In genomic region chr6:125913864-125914351, GRCh38 we compare ENCODE assay signal across 12 cellular contexts. TPM values are rescaled to one million over a fixed set of nuclear protein-coding genes. Genes with fewer than 3 reads are reported as not detected.
A peak's percentile ranks its signal among the peaks of the same experiment; 100 is the strongest.
DNase-seq lines count a peak whose midpoint lies in the region; ATAC-seq and TF ChIP-seq lines count a peak whose summit lies in the region.
"Had no signal": no experiment of that assay in that cellular context is flagged by ENCODE, and none has a peak within 500 bp of the region (broad histone marks: within the 10 kb centered on the region; RNA-seq: fewer than 3 reads in every experiment).

No MANE protein-coding gene starts in this region.

- no peak for TF ChIP-seq CTCF in fibroblast of mammary gland (conservative IDR thresholded peaks at IDR 0.05; ENCODE audit: control insufficient read depth, insufficient read depth, low read depth, low read length)
- TF ChIP-seq CTCF in activated CD8-positive, alpha-beta T cell treated with anti-CD3 and anti-CD28 coated beads for 36 hours (IDR thresholded peaks at IDR 0.05), result no peak

- H3K4me3 ChIP-seq in SJCRH30 (no peak overlapping the region), fibroblast of mammary gland (ENCODE audit: control insufficient read depth, low read depth, low read length) (no peak overlapping the region), skeletal muscle tissue (ENCODE audit: low read length in 3 of 3) (no peak overlapping the region)

- no peaks in the 10 kb centered on the region for H3K27me3 ChIP-seq in SJCRH30
- no peaks in the 10 kb centered on the region for H3K27me3 ChIP-seq in skeletal muscle tissue (ENCODE audit: control insufficient read depth in 3 of 3, insufficient read depth in 3 of 3, low read length in 3 of 3)

- no peak overlapping the region for H3K4me3 Mint-ChIP-seq in activated CD8-positive, alpha-beta T cell treated with anti-CD3 and anti-CD28 coated beads for 36 hours
- no peak overlapping the region for H3K4me3 Mint-ChIP-seq in activated CD4-positive, alpha-beta T cell treated with anti-CD3 and anti-CD28 coated beads, Interleukin-2, amount 10 ng/mL, durations not matched to agents 24 days and 14 days
- H3K4me3 Mint-ChIP-seq: activated naive CD8-positive, alpha-beta T cell treated with anti-CD3 and anti-CD28 coated beads, Interleukin-2, amount 10 ng/mL, durations not matched to agents 7 days and 5 days had no signal

- H3K4me1 ChIP-seq in SJCRH30, result peaks cover 50% of the 10 kb centered on the region
- H3K4me1 ChIP-seq in skeletal muscle tissue (ENCODE audit: control insufficient read depth in 3 of 3, insufficient read depth in 3 of 3, low read length in 3 of 3), result peaks cover 0 to 7% (median 0%) of the 10 kb centered on the region in 3 donors

- no peak overlapping the region for H3K27ac Mint-ChIP-seq in activated CD8-positive, alpha-beta T cell treated with anti-CD3 and anti-CD28 coated beads for 36 hours
- H3K27ac Mint-ChIP-seq in activated CD4-positive, alpha-beta T cell treated with anti-CD3 and anti-CD28 coated beads, Interleukin-2, amount 10 ng/mL, durations not matched to agents 24 days and 14 days, result no peak overlapping the region
- H3K27ac Mint-ChIP-seq: activated naive CD8-positive, alpha-beta T cell treated with anti-CD3 and anti-CD28 coated beads, Interleukin-2, amount 10 ng/mL, durations not matched to agents 7 days and 5 days had no signal

- H3K9me3 ChIP-seq in SJCRH30 (replicated peaks) (no peaks in the 10 kb centered on the region), skeletal muscle tissue (ENCODE audit: control insufficient read depth in 3 of 3, low read length in 3 of 3) (no peaks in the 10 kb centered on the region)

- intact Hi-C loops in activated CD8-positive, alpha-beta T cell treated with anti-CD3 and anti-CD28 coated beads for 36 hours (cut with micrococcal nuclease), result no loop called here
- intact Hi-C loops in activated CD4-positive, alpha-beta T cell treated with anti-CD3 and anti-CD28 coated beads, Interleukin-2, amount 10 ng/mL, durations not matched to agents 24 days and 14 days (cut with micrococcal nuclease), result no loop called here

- DNase-seq in HCEC 1CT (peak; percentile 96), SJCRH30 (peak; percentile 28 to 69), fibroblast of mammary gland (ENCODE audit: low read depth) (peak; percentile 99), COLO668 (lab: John Stamatoyannopoulos, UW; ENCODE audit: unreplicated experiment) (no peak)
- no peak for DNase-seq in activated T-cell treated with anti-CD3 and anti-CD28 coated beads, Interleukin-2, amount 50 U/mL, for 1 hour
- no peak for DNase-seq in activated CD8-positive, alpha-beta T cell treated with anti-CD3 and anti-CD28 coated beads for 36 hours
- DNase-seq in activated CD4-positive, alpha-beta T cell treated with anti-CD3 and anti-CD28 coated beads, Interleukin-2, amount 10 ng/mL, durations not matched to agents 24 days and 14 days, result no peak
- DNase-seq: activated naive CD8-positive, alpha-beta T cell treated with anti-CD3 and anti-CD28 coated beads, Interleukin-2, amount 10 ng/mL, durations not matched to agents 7 days and 5 days; NCI-H345; posterior cingulate gyrus had no signal

- no peaks in the 10 kb centered on the region for H3K36me3 ChIP-seq in SJCRH30
- peaks cover 0 to 18% (median 7%) of the 10 kb centered on the region in 3 donors for H3K36me3 ChIP-seq in skeletal muscle tissue (ENCODE audit: control insufficient read depth in 3 of 3, insufficient read depth in 3 of 3, low read length in 3 of 3)

- H3K27ac ChIP-seq in SJCRH30, result no peak overlapping the region; the same call in 1 of the 2 replicates
- peak overlapping the region; percentile 22 for H3K27ac ChIP-seq in skeletal muscle tissue (ENCODE audit: low read depth, low read length)
- H3K27ac ChIP-seq: HL-60 had no signal

- H3K9ac ChIP-seq in skeletal muscle tissue (ENCODE audit: low read depth in 1 of 3, low read length in 3 of 3), result no peak overlapping the region

- H3K9me3 Mint-ChIP-seq in activated CD8-positive, alpha-beta T cell treated with anti-CD3 and anti-CD28 coated beads for 36 hours, result no peaks in the 10 kb centered on the region
- H3K9me3 Mint-ChIP-seq in activated CD4-positive, alpha-beta T cell treated with anti-CD3 and anti-CD28 coated beads, Interleukin-2, amount 10 ng/mL, durations not matched to agents 24 days and 14 days, result no peaks in the 10 kb centered on the region
- H3K9me3 Mint-ChIP-seq: activated naive CD8-positive, alpha-beta T cell treated with anti-CD3 and anti-CD28 coated beads, Interleukin-2, amount 10 ng/mL, durations not matched to agents 7 days and 5 days had no signal

- peaks cover 45% of the 10 kb centered on the region for H3K36me3 Mint-ChIP-seq in activated CD8-positive, alpha-beta T cell treated with anti-CD3 and anti-CD28 coated beads for 36 hours (ENCODE audit: low read depth)
- peaks cover 53% of the 10 kb centered on the region for H3K36me3 Mint-ChIP-seq in activated CD4-positive, alpha-beta T cell treated with anti-CD3 and anti-CD28 coated beads, Interleukin-2, amount 10 ng/mL, durations not matched to agents 24 days and 14 days (ENCODE audit: low read depth)

- H3K4me1 Mint-ChIP-seq in activated CD8-positive, alpha-beta T cell treated with anti-CD3 and anti-CD28 coated beads for 36 hours (ENCODE audit: low read depth), result peaks cover 33% of the 10 kb centered on the region
- H3K4me1 Mint-ChIP-seq in activated CD4-positive, alpha-beta T cell treated with anti-CD3 and anti-CD28 coated beads, Interleukin-2, amount 10 ng/mL, durations not matched to agents 24 days and 14 days, result peaks cover 34% of the 10 kb centered on the region

- H3K27me3 Mint-ChIP-seq in activated CD8-positive, alpha-beta T cell treated with anti-CD3 and anti-CD28 coated beads for 36 hours, result no peaks in the 10 kb centered on the region
- H3K27me3 Mint-ChIP-seq in activated CD4-positive, alpha-beta T cell treated with anti-CD3 and anti-CD28 coated beads, Interleukin-2, amount 10 ng/mL, durations not matched to agents 24 days and 14 days, result no peaks in the 10 kb centered on the region
- H3K27me3 Mint-ChIP-seq: activated naive CD8-positive, alpha-beta T cell treated with anti-CD3 and anti-CD28 coated beads, Interleukin-2, amount 10 ng/mL, durations not matched to agents 7 days and 5 days had no signal

- POLR2A ChIA-PET in activated CD8-positive, alpha-beta T cell treated with anti-CD3 and anti-CD28 coated beads for 36 hours (lab: Charles Lee), result interaction anchor here (0.8 kb wide), 1 partner anchor 11 kb away, joined by 3 read pairs; no protein-coding TSS in a partner anchor

- ATAC-seq in activated CD8-positive, alpha-beta T cell treated with anti-CD3 and anti-CD28 coated beads for 36 hours, result no peak

- CTCF ChIA-PET in activated CD8-positive, alpha-beta T cell treated with anti-CD3 and anti-CD28 coated beads for 36 hours (lab: Charles Lee), result interaction anchor here (1.1 to 7.6 kb wide), 4 partner anchors 14 to 133 kb away, joined by 3 to 92 read pairs (median 6); partner anchors contain the start of genes HINT3 and NCOA7

RNA-seq across cellular contexts. Expression of gene HINT3, which starts 42.7 kb away (rescaled TPM):
- total RNA-seq in SJCRH30 (2014; rRNA removed; shearing (Covaris generic)), result 7.9 and 8.8 TPM in 2 replicates
- 18.8 TPM for total RNA-seq in skeletal muscle tissue
- total RNA-seq in activated CD8-positive, alpha-beta T cell treated with anti-CD3 and anti-CD28 coated beads for 36 hours, result 1 to 10 TPM; 8.5 to 8.6 TPM
- 8.5 and 8.9 TPM in 2 replicates for total RNA-seq in activated CD4-positive, alpha-beta T cell treated with anti-CD3 and anti-CD28 coated beads, Interleukin-2, amount 10 ng/mL, durations not matched to agents 24 days and 14 days

Comparison
In these comparisons a context has a peak if more than half of its experiments do, and no peak if none do; other contexts are left out.
1. DNase-seq: peak in HCEC 1CT (single experiment), SJCRH30 (2 of 2) and fibroblast of mammary gland (single experiment); none in activated T-cell treated with anti-CD3 and anti-CD28 coated beads, Interleukin-2, amount 50 U/mL, for 1 hour (single experiment), activated CD8-positive, alpha-beta T cell treated with anti-CD3 and anti-CD28 coated beads for 36 hours (single experiment), activated CD4-positive, alpha-beta T cell treated with anti-CD3 and anti-CD28 coated beads, Interleukin-2, amount 10 ng/mL, durations not matched to agents 24 days and 14 days (single experiment) and COLO668 (single experiment).